Comparison of ENCODE assay signal across 7 cellular contexts in genomic region chr1:37808369-37809319, GRCh38. TPM values are rescaled to one million over a fixed set of nuclear protein-coding genes. Genes with fewer than 3 reads are reported as not detected.
DNase-seq lines count a peak whose midpoint lies in the region; ATAC-seq, FAIRE-seq and TF ChIP-seq lines count a peak whose summit lies in the region.

No MANE protein-coding gene starts in this region.

- H3K27me3 ChIP-seq in PC-9 (ENCODE audit: insufficient read depth, low read depth) (no peaks in the 10 kb centered on the region), astrocyte (ENCODE audit: insufficient read depth, low read length) (no peaks in the 10 kb centered on the region), trophoblast cell (ENCODE audit: insufficient read depth, low read length) (no peaks in the 10 kb centered on the region)

- no peaks in the 10 kb centered on the region for H3K9me3 Mint-ChIP-seq in astrocyte (ENCODE audit: unreplicated experiment)

- H4K20me1 ChIP-seq in PC-9 (ENCODE audit: insufficient read depth) = peaks cover 43% of the 10 kb centered on the region
- H4K20me1 ChIP-seq in astrocyte (ENCODE audit: insufficient read depth, low read length) = peaks cover 76% of the 10 kb centered on the region

- POLR2A ChIA-PET in PC-9 (lab: Charles Lee; ENCODE audit: unreplicated experiment) = interaction anchor here (0.6 to 0.8 kb wide), 9 partner anchors 74 to 1358 kb away, joined by 3 to 31 read pairs (median 4); partner anchors contain the start of genes CDCA8 and OSCP1

- H3K36me3 Mint-ChIP-seq in astrocyte (ENCODE audit: low read depth, unreplicated experiment) = peaks cover 13% of the 10 kb centered on the region

- peaks cover 41% of the 10 kb centered on the region for H3K36me3 ChIP-seq in PC-9 (ENCODE audit: low read depth)
- peaks cover 32% of the 10 kb centered on the region for H3K36me3 ChIP-seq in astrocyte (ENCODE audit: insufficient read depth, low read length)
- H3K36me3 ChIP-seq in trophoblast cell (ENCODE audit: control insufficient read depth in 1 of 2, insufficient read depth in 2 of 2, low read length in 2 of 2) = peaks cover 31 to 35% of the 10 kb centered on the region in 2 experiments

- CTCF ChIA-PET in PC-9 (lab: Charles Lee) = interaction anchor here (0.5 to 1.9 kb wide), 9 partner anchors 13 to 1467 kb away, joined by 3 to 11 read pairs (median 6); partner anchors contain the start of gene MTF1

- H2AFZ ChIP-seq in PC-9 = peak overlapping the region; percentile 70
- H2AFZ ChIP-seq in astrocyte (ENCODE audit: low read depth, low read length) = no peak overlapping the region
- peak overlapping the region; percentile 81 for H2AFZ ChIP-seq in trophoblast cell (ENCODE audit: insufficient read depth, low read length, poor library complexity)

- H4K8ac ChIP-seq in trophoblast cell (ENCODE audit: low read depth, low read length) = peak overlapping the region; percentile 88

- H2BK120ac ChIP-seq in trophoblast cell (ENCODE audit: insufficient read depth, low read length, poor library complexity) = peak overlapping the region; percentile 67

- H3K4me2 ChIP-seq in PC-9 = peak overlapping the region; percentile 86
- peak overlapping the region; percentile 98 for H3K4me2 ChIP-seq in astrocyte (ENCODE audit: low read length)
- H3K4me2 ChIP-seq in trophoblast cell (ENCODE audit: low read length) = peak overlapping the region; percentile 90

- H2AK5ac ChIP-seq in trophoblast cell (ENCODE audit: low read length) = peak overlapping the region; percentile 29

- H3K4me1 ChIP-seq in PC-9 (replicated peaks; ENCODE audit: insufficient read depth) = peaks cover 20% of the 10 kb centered on the region
- peaks cover 19% of the 10 kb centered on the region for H3K4me1 ChIP-seq in astrocyte (ENCODE audit: insufficient read depth, low read length)
- peaks cover 8 to 10% of the 10 kb centered on the region in 2 experiments for H3K4me1 ChIP-seq in trophoblast cell (ENCODE audit: control insufficient read depth in 1 of 2, insufficient read depth in 2 of 2, low read length in 2 of 2)

- H4K91ac ChIP-seq in trophoblast cell (ENCODE audit: low read depth, low read length) = peak overlapping the region; percentile 65

- peak overlapping the region; percentile 80 for H4K12ac ChIP-seq in trophoblast cell (ENCODE audit: low read depth, low read length)

- H3K27me3 Mint-ChIP-seq in astrocyte (ENCODE audit: low read depth, unreplicated experiment) = no peaks in the 10 kb centered on the region

- TF ChIP-seq CTCF in PC-9 (conservative IDR thresholded peaks at IDR 0.05) (no peak), astrocyte (IDR thresholded peaks at IDR 0.05; ENCODE audit: insufficient read depth, low read depth, low read length) (no peak)

- no peaks in the 10 kb centered on the region for H3K9me2 ChIP-seq in PC-9 (ENCODE audit: insufficient read depth)

- ATAC-seq in GM21367 (IDR thresholded peaks at IDR 0.05; ENCODE audit: unreplicated experiment) (peak; percentile 26), left ventricle myocardium superior (peak; percentile 90)

- peak overlapping the region; percentile 36 for H2BK5ac ChIP-seq in trophoblast cell (ENCODE audit: low read depth, low read length, poor library complexity)

- H3K79me1 ChIP-seq in trophoblast cell (ENCODE audit: low read length) = peaks cover 12% of the 10 kb centered on the region

- intact Hi-C loops in PC-9 (cut with micrococcal nuclease; ENCODE audit: unreplicated experiment) (loop anchor here (1.0 to 5.0 kb wide), 4 partner anchors 52 to 336 kb away; partner anchors contain the start of genes CDCA8 and ZC3H12A), left ventricle myocardium superior (cut with micrococcal nuclease) (no loop called here)

- H3K23ac ChIP-seq in trophoblast cell (ENCODE audit: low read length) = no peak overlapping the region

- peak overlapping the region; percentile 83 for H3K18ac ChIP-seq in trophoblast cell (ENCODE audit: low read length)

- H3K4me3 ChIP-seq in PC-9 (peak overlapping the region; percentile 71), astrocyte (ENCODE audit: insufficient read depth, low read depth, low read length) (peak overlapping the region; percentile 74), trophoblast cell (ENCODE audit: low read depth, low read length) (peak overlapping the region; percentile 100)

- peak overlapping the region; percentile 93 for H3K27ac Mint-ChIP-seq in astrocyte (ENCODE audit: unreplicated experiment)

- peaks cover 52% of the 10 kb centered on the region for H3F3A ChIP-seq in PC-9 (ENCODE audit: insufficient read depth, low read depth)

- H3K79me2 ChIP-seq in PC-9 (ENCODE audit: low read depth) (peaks cover 58% of the 10 kb centered on the region), astrocyte (ENCODE audit: insufficient read depth, low read length) (peaks cover 69% of the 10 kb centered on the region), trophoblast cell (ENCODE audit: control insufficient read depth, insufficient read depth, low read length, poor library complexity) (peaks cover 12% of the 10 kb centered on the region)

- peaks cover 8% of the 10 kb centered on the region for H3K4me1 Mint-ChIP-seq in astrocyte (ENCODE audit: low read depth, unreplicated experiment)

- WGBS in trophoblast cell (ENCODE audit: extremely low coverage, insufficient coverage, insufficient read length) = no CpG with 5 or more reads among the region's 54 CpGs

- no peak for FAIRE-seq in astrocyte (lab: Jason Lieb, UNC)

- H2BK12ac ChIP-seq in trophoblast cell (ENCODE audit: low read length) = no peak overlapping the region

- H3K4me3 Mint-ChIP-seq in astrocyte (ENCODE audit: unreplicated experiment) = peak overlapping the region; percentile 91

- H3K9me3 ChIP-seq in PC-9 (ENCODE audit: insufficient read depth, low read depth) (no peaks in the 10 kb centered on the region), astrocyte (ENCODE audit: insufficient read depth, low read depth, low read length) (no peaks in the 10 kb centered on the region), trophoblast cell (ENCODE audit: insufficient read depth, low read depth, low read length) (no peaks in the 10 kb centered on the region)

- H3K9ac ChIP-seq in astrocyte (ENCODE audit: low read length) (peak overlapping the region; percentile 83), trophoblast cell (ENCODE audit: low read length) (peak overlapping the region; percentile 87)

- TSS peak; percentile 69 for BruUV-seq in PC-9 (replicated peaks; lab: Mats Ljungman, UMichigan)

- DNase-seq in Daoy (ENCODE audit: low read depth) (peak; percentile 87), HK-2 (ENCODE audit: unreplicated experiment) (peak; percentile 73), PC-9 (peak; percentile 57 to 87), astrocyte (ENCODE audit: low read depth) (peak; percentile 60), left ventricle myocardium superior (peak; percentile 82), trophoblast cell (peak; percentile 32 to 50)

- H3K4ac ChIP-seq in trophoblast cell (ENCODE audit: low read depth, low read length) = peak overlapping the region; percentile 52

- peak overlapping the region; percentile 63 for H3K27ac ChIP-seq in PC-9
- H3K27ac ChIP-seq in astrocyte (ENCODE audit: low read depth, low read length) = peak overlapping the region; percentile 75
- peak overlapping the region; percentile 64 for H3K27ac ChIP-seq in trophoblast cell (ENCODE audit: low read depth, low read length)

- H3K14ac ChIP-seq in trophoblast cell (ENCODE audit: low read length) = peak overlapping the region; percentile 84

RNA-seq across cellular contexts. Expression of gene YRDC, which starts 0.6 kb away (rescaled TPM):
- 86.3 and 89.0 TPM in 2 replicates for total RNA-seq in Daoy (2014; rRNA removed; shearing (Covaris generic))
- total RNA-seq in PC-9 (2021) (13.2 and 16.0 TPM in 2 replicates), astrocyte (25.9 and 28.1 TPM in 2 replicates), left ventricle myocardium superior (4.0 TPM)
- polyA plus RNA-seq in trophoblast cell (2013) = 22.4 and 22.8 TPM in 2 replicates

RNA-seq across cellular contexts. Expression of gene C1orf122, which starts 1.1 kb away (rescaled TPM):
- total RNA-seq in Daoy (2014; rRNA removed; shearing (Covaris generic)) = 54.1 and 60.5 TPM in 2 replicates
- total RNA-seq in PC-9 (2021) = 51.8 and 75.8 TPM in 2 replicates
- total RNA-seq in astrocyte = 69.6 and 70.0 TPM in 2 replicates
- total RNA-seq in left ventricle myocardium superior = 45.6 TPM
- polyA plus RNA-seq in trophoblast cell (2013) = 56.6 and 58.3 TPM in 2 replicates

RNA-seq across cellular contexts. Expression of gene MANEAL, which starts 15.0 kb away (rescaled TPM):
- 2.6 and 4.4 TPM in 2 replicates for total RNA-seq in Daoy (2014; rRNA removed; shearing (Covaris generic))
- 11.3 and 13.1 TPM in 2 replicates for total RNA-seq in PC-9 (2021)
- 0.67 and 1.4 TPM in 2 replicates for total RNA-seq in astrocyte
- 1.8 TPM for total RNA-seq in left ventricle myocardium superior
- 0.52 and 0.67 TPM in 2 replicates for polyA plus RNA-seq in trophoblast cell (2013)

RNA-seq across cellular contexts. Expression of gene EPHA10, which starts 43.7 kb away (rescaled TPM):
- total RNA-seq in Daoy (2014; rRNA removed; shearing (Covaris generic)) = not detected in 2 replicates
- total RNA-seq in PC-9 (2021) (7.6 and 12.1 TPM in 2 replicates), astrocyte (0.31 TPM in 1 of 2 replicates, not detected in the other), left ventricle myocardium superior (0.10 TPM)
- 0.03 TPM in 1 of 2 replicates, not detected in the other for polyA plus RNA-seq in trophoblast cell (2013)

RNA-seq across cellular contexts. Expression of gene MTF1, which starts 50.7 kb away (rescaled TPM):
- total RNA-seq in Daoy (2014; rRNA removed; shearing (Covaris generic)) = 1.5 and 2.3 TPM in 2 replicates
- total RNA-seq in PC-9 (2021) = 22.1 and 22.5 TPM in 2 replicates
- total RNA-seq in astrocyte = 16.6 and 16.7 TPM in 2 replicates
- 12.8 TPM for total RNA-seq in left ventricle myocardium superior
- polyA plus RNA-seq in trophoblast cell (2013) = 4.3 and 4.5 TPM in 2 replicates

Comparison
In these comparisons a context has a peak if more than half of its experiments do, and no peak if none do; other contexts are left out.
1. Peak in every context shown above with its lines: DNase-seq, ATAC-seq, H3K4me3 ChIP-seq and H3K27ac ChIP-seq.